Comparison of ENCODE assay signal across 27 cellular contexts in genomic region chr3:157182879-157183278, GRCh38. TPM values are rescaled to one million over a fixed set of nuclear protein-coding genes. Genes with fewer than 3 reads are reported as not detected.
DNase-seq lines count a peak whose midpoint lies in the region; ATAC-seq and TF ChIP-seq lines count a peak whose summit lies in the region.
"Had no signal": no experiment of that assay in that cellular context is flagged by ENCODE, and none has a peak within 500 bp of the region (broad histone marks: within the 10 kb centered on the region; RNA-seq: fewer than 3 reads in every experiment).

No MANE protein-coding gene starts in this region.

- no peaks in the 10 kb centered on the region for H3K4me1 ChIP-seq in osteoblast (ENCODE audit: insufficient read depth, low read length)
- H3K4me1 ChIP-seq in effector memory CD4-positive, alpha-beta T cell (ENCODE audit: control insufficient read depth, insufficient read depth, low read length, poor library complexity, severe bottlenecking) = no peaks in the 10 kb centered on the region
- H3K4me1 ChIP-seq: BLaER1, breast epithelium, heart left ventricle, stomach, tibial artery had no signal

- TF ChIP-seq POLR2A in NB4 (IDR thresholded peaks at IDR 0.05; ENCODE audit: extremely low read depth, insufficient read length) = no peak

- DNase-seq in DMS 273 (lab: John Stamatoyannopoulos, UW; ENCODE audit: unreplicated experiment) (peak; percentile 17), DMS 273 treated with DMSO at 0.1 percent for 48 hours (lab: John Stamatoyannopoulos, UW) (no peak), NB4 (ENCODE audit: low read depth) (peak; percentile 19), brain microvascular endothelial cell (peak; percentile 11), osteoblast (ENCODE audit: insufficient read length, low spot score, missing footprints) (peak; percentile 89), DMS153 treated with DMSO at 0.1 percent for 48 hours (lab: John Stamatoyannopoulos, UW; ENCODE audit: unreplicated experiment) (no peak)
- DNase-seq in effector memory CD4-positive, alpha-beta T cell = no peak
- DNase-seq: activated CD4-positive, alpha-beta T cell treated with anti-CD3 and anti-CD28 coated beads for 36 hours; activated CD8-positive, alpha-beta memory T cell treated with anti-CD3 and anti-CD28 coated beads for 24 hours; activated T-cell treated with anti-CD3 and anti-CD28 coated beads, Interleukin-2, amount 50 U/mL, for 1 hour; COR-L47; DND-41; heart left ventricle; mesendoderm; NCI-H1105 treated with DMSO at 0.1 percent for 48 hours; NCI-H446 treated with DMSO at 0.1 percent for 48 hours; nucleus accumbens; SHP77; stimulated activated CD8-positive, alpha-beta memory T cell treated with anti-CD3 and anti-CD28 coated beads, Interleukin-4, amount 100 ng/mL, for 48 hours; stomach; T-cell; tibial artery had no signal

- H3K4me2 ChIP-seq in osteoblast (ENCODE audit: insufficient read depth, low read length) = no peak overlapping the region
- H3K4me2 ChIP-seq: BLaER1 had no signal

- in situ Hi-C loops in brain microvascular endothelial cell (cut with HindIII; ENCODE audit: low pct_ligation_motif_present, low sequenced_read_pairs) = no loop called here

- H3K4me3 ChIP-seq in NB4 (ENCODE audit: low read depth, low read length) (no peak overlapping the region), brain microvascular endothelial cell (ENCODE audit: low read depth, low read length) (no peak overlapping the region), osteoblast (ENCODE audit: insufficient read depth, low read length) (no peak overlapping the region)
- no peak overlapping the region for H3K4me3 ChIP-seq in effector memory CD4-positive, alpha-beta T cell (ENCODE audit: insufficient read depth, low read depth, low read length, poor library complexity, severe bottlenecking)
- H3K4me3 ChIP-seq: BLaER1, breast epithelium, heart left ventricle, stomach, tibial artery had no signal

- ATAC-seq in HG02970 (IDR thresholded peaks at IDR 0.05; ENCODE audit: low FRiP score, unreplicated experiment) = no peak
- ATAC-seq: activated CD4-positive, alpha-beta T cell treated with anti-CD3 and anti-CD28 coated beads for 36 hours; heart left ventricle; T-cell had no signal

- TF ChIP-seq CTCF in NB4 (IDR thresholded peaks at IDR 0.05; ENCODE audit: low read depth, low read length) = peak; percentile 17
- TF ChIP-seq CTCF in brain microvascular endothelial cell (IDR thresholded peaks at IDR 0.05; ENCODE audit: low read depth, low read length, missing control alignments) = peak; percentile 42
- peak; percentile 25 for TF ChIP-seq CTCF in osteoblast (IDR thresholded peaks at IDR 0.05; ENCODE audit: extremely low read depth, low read depth, low read length)

- no peaks in the 10 kb centered on the region for H3K36me3 ChIP-seq in brain microvascular endothelial cell (replicated peaks)
- H3K36me3 ChIP-seq in osteoblast (ENCODE audit: insufficient read depth, low read length) = no peaks in the 10 kb centered on the region
- peaks cover 16% of the 10 kb centered on the region for H3K36me3 ChIP-seq in effector memory CD4-positive, alpha-beta T cell (ENCODE audit: control insufficient read depth, insufficient read depth, low read length)
- H3K36me3 ChIP-seq: breast epithelium had no signal

- no peaks in the 10 kb centered on the region for H4K20me1 ChIP-seq in osteoblast (ENCODE audit: insufficient read depth, low read length)
- H4K20me1 ChIP-seq: BLaER1 had no signal

- peaks cover 14% of the 10 kb centered on the region for H3K79me2 ChIP-seq in osteoblast (ENCODE audit: insufficient read depth, low read length)

- H3K27ac ChIP-seq in brain microvascular endothelial cell (no peak overlapping the region), osteoblast (ENCODE audit: low read depth, low read length) (no peak overlapping the region)
- no peak overlapping the region for H3K27ac ChIP-seq in effector memory CD4-positive, alpha-beta T cell (ENCODE audit: insufficient read depth, low read length, poor library complexity, severe bottlenecking)
- H3K27ac ChIP-seq: 22Rv1, BLaER1, breast epithelium, heart left ventricle, HL-60, stomach, tibial artery had no signal

- no peaks in the 10 kb centered on the region for H3K27me3 ChIP-seq in brain microvascular endothelial cell (replicated peaks)
- no peaks in the 10 kb centered on the region for H3K27me3 ChIP-seq in osteoblast (ENCODE audit: insufficient read depth, low read length)
- no peaks in the 10 kb centered on the region for H3K27me3 ChIP-seq in effector memory CD4-positive, alpha-beta T cell (replicated peaks; ENCODE audit: control insufficient read depth, insufficient read depth, low read length, poor library complexity, severe bottlenecking)
- H3K27me3 ChIP-seq: BLaER1, breast epithelium, heart left ventricle, stomach, tibial artery had no signal

- H2AFZ ChIP-seq in osteoblast (ENCODE audit: low read length) = no peak overlapping the region

- H3K9me3 ChIP-seq in osteoblast (ENCODE audit: low read depth, low read length) = no peaks in the 10 kb centered on the region
- peaks cover 6% of the 10 kb centered on the region for H3K9me3 ChIP-seq in effector memory CD4-positive, alpha-beta T cell (ENCODE audit: control insufficient read depth, low read length)

RNA-seq across cellular contexts. Expression of gene CCNL1, which starts 22.9 kb away (rescaled TPM):
- total RNA-seq in osteoblast = 157 and 194 TPM in 2 replicates

Comparison
In these comparisons a context has a peak if more than half of its experiments do, and no peak if none do; other contexts are left out.
1. DNase-seq: peak in DMS 273 (single experiment), NB4 (single experiment), brain microvascular endothelial cell (single experiment) and osteoblast (single experiment); none in DMS 273 treated with DMSO at 0.1 percent for 48 hours (single experiment), effector memory CD4-positive, alpha-beta T cell (0 of 3) and DMS153 treated with DMSO at 0.1 percent for 48 hours (single experiment).
2. Peak in every context shown above with its lines, with median percentiles within 50 percentile points of each other: CTCF ChIP-seq.